In genomic region chr5:101024299-101024698, GRCh38 we compare ENCODE assay signal across 18 cellular contexts.
A peak's percentile ranks its signal among the peaks of the same experiment; 100 is the strongest.
DNase-seq lines count a peak whose midpoint lies in the region; ATAC-seq lines count a peak whose summit lies in the region.
"Had no signal": no experiment of that assay in that cellular context is flagged by ENCODE, and none has a peak within 500 bp of the region (broad histone marks: within the 10 kb centered on the region; RNA-seq: fewer than 3 reads in every experiment).

No MANE protein-coding gene starts in this region.

- ATAC-seq in GM18511 (IDR thresholded peaks at IDR 0.05; ENCODE audit: unreplicated experiment) (peak; percentile 63), GM21619 (IDR thresholded peaks at IDR 0.05; ENCODE audit: unreplicated experiment) (peak; percentile 61), HG03354 (IDR thresholded peaks at IDR 0.05; ENCODE audit: poor library complexity, severe bottlenecking, unreplicated experiment) (peak; percentile 76), GM18861 (IDR thresholded peaks at IDR 0.05; ENCODE audit: unreplicated experiment) (no peak), HG03520 (IDR thresholded peaks at IDR 0.05; ENCODE audit: unreplicated experiment) (no peak)

- DNase-seq in germinal center (ENCODE audit: low spot score) = peak; percentile 9
- DNase-seq in activated gamma-delta T cell (lab: John Stamatoyannopoulos, UW) = no peak
- DNase-seq in NCI-H187 (lab: John Stamatoyannopoulos, UW) = no peak
- DNase-seq: activated naive CD8-positive, alpha-beta T cell treated with anti-CD3 and anti-CD28 coated beads for 36 hours; DND-41; effector CD8-positive, alpha-beta T cell; kidney glomerular epithelial cell; NCI-H1436 treated with DMSO at 0.1 percent for 48 hours; occipital lobe; retina; stimulated activated CD4-positive, alpha-beta T cell treated with anti-CD3 and anti-CD28 coated beads, Interleukin-4, amount 100 ng/mL, for 24 hours; stomach; trophoblast cell had no signal

Comparison
In these comparisons a context has a peak if more than half of its experiments do, and no peak if none do; other contexts are left out.
1. ATAC-seq: peak in GM18511 (single experiment), GM21619 (single experiment) and HG03354 (single experiment); none in GM18861 (single experiment) and HG03520 (single experiment).